In genomic region chr3:42701371-42702065, GRCh38 we compare ENCODE assay signal across 8 cellular contexts. TPM values are rescaled to one million over a fixed set of nuclear protein-coding genes. Genes with fewer than 3 reads are reported as not detected.
A peak's percentile ranks its signal among the peaks of the same experiment; 100 is the strongest.
DNase-seq lines count a peak whose midpoint lies in the region; ATAC-seq and TF ChIP-seq lines count a peak whose summit lies in the region.

No MANE protein-coding gene starts in this region.

- no peaks in the 10 kb centered on the region for H3K9me2 ChIP-seq in OCI-LY7 (ENCODE audit: insufficient read depth, low read length)

- H3K27me3 Mint-ChIP-seq in activated T-cell treated with anti-CD3 and anti-CD28 coated beads, Interleukin-2, amount 50 U/mL, for 24 hours, result peaks cover 13% of the 10 kb centered on the region
- H3K27me3 Mint-ChIP-seq in osteocyte (ENCODE audit: unreplicated experiment), result peaks cover 4% of the 10 kb centered on the region

- H3K4me2 ChIP-seq in OCI-LY7 (ENCODE audit: low read length), result no peak overlapping the region

- H3K27ac ChIP-seq in OCI-LY7 (ENCODE audit: low read depth, low read length, poor library complexity, severe bottlenecking), result no peak overlapping the region
- H3K27ac ChIP-seq in foreskin keratinocyte, result no peak overlapping the region
- no peak overlapping the region for H3K27ac ChIP-seq in upper lobe of left lung

- H3K4me1 ChIP-seq in OCI-LY7 (ENCODE audit: insufficient read depth, low read length, poor library complexity, severe bottlenecking) (no peaks in the 10 kb centered on the region), foreskin keratinocyte (no peaks in the 10 kb centered on the region), upper lobe of left lung (peaks cover 0 to 7% (median 3%) of the 10 kb centered on the region in 4 donors)

- CTCF ChIA-PET in OCI-LY7 (lab: Charles Lee; ENCODE audit: unreplicated experiment), result interaction anchor here (0.5 kb wide), 1 partner anchor 61 kb away, joined by 7 read pairs; no protein-coding TSS in a partner anchor

- TF ChIP-seq EP300 in upper lobe of left lung (IDR thresholded peaks at IDR 0.05), result no peak

- ATAC-seq in foreskin keratinocyte (peak; percentile 67), upper lobe of left lung (ENCODE audit: low FRiP score in 2 of 2) (peak; percentile 38 to 64), HG03039 (IDR thresholded peaks at IDR 0.05; ENCODE audit: unreplicated experiment) (no peak), GM19395 (IDR thresholded peaks at IDR 0.05; ENCODE audit: unreplicated experiment) (no peak)

- POLR2A ChIA-PET in OCI-LY7 (lab: Charles Lee), result no interaction called here

- H3K4me1 Mint-ChIP-seq in activated T-cell treated with anti-CD3 and anti-CD28 coated beads, Interleukin-2, amount 50 U/mL, for 24 hours (ENCODE audit: low read depth), result peaks cover 7% of the 10 kb centered on the region
- H3K4me1 Mint-ChIP-seq in osteocyte (ENCODE audit: unreplicated experiment), result no peaks in the 10 kb centered on the region

- DNase-seq in GM13977 (ENCODE audit: low spot score), result peak; percentile 79
- peak; percentile 27 for DNase-seq in OCI-LY7 (ENCODE audit: low spot score)
- peak; percentile 69 for DNase-seq in activated T-cell treated with anti-CD3 and anti-CD28 coated beads, Interleukin-2, amount 50 U/mL, for 24 hours
- no peak for DNase-seq in foreskin keratinocyte
- peak; percentile 85 for DNase-seq in osteocyte (ENCODE audit: extremely low spot score, unreplicated experiment)
- DNase-seq in upper lobe of left lung, result peak; percentile 56 to 86

- intact Hi-C loops in OCI-LY7 (cut with micrococcal nuclease; ENCODE audit: unreplicated experiment), result no loop called here

- no peaks in the 10 kb centered on the region for H3K9me3 Mint-ChIP-seq in activated T-cell treated with anti-CD3 and anti-CD28 coated beads, Interleukin-2, amount 50 U/mL, for 24 hours
- no peaks in the 10 kb centered on the region for H3K9me3 Mint-ChIP-seq in osteocyte (ENCODE audit: unreplicated experiment)

- H3K27ac Mint-ChIP-seq in activated T-cell treated with anti-CD3 and anti-CD28 coated beads, Interleukin-2, amount 50 U/mL, for 24 hours, result no peak overlapping the region
- no peak overlapping the region for H3K27ac Mint-ChIP-seq in osteocyte (ENCODE audit: unreplicated experiment)

- no peaks in the 10 kb centered on the region for H3K36me3 Mint-ChIP-seq in activated T-cell treated with anti-CD3 and anti-CD28 coated beads, Interleukin-2, amount 50 U/mL, for 24 hours (ENCODE audit: low read depth)
- no peaks in the 10 kb centered on the region for H3K36me3 Mint-ChIP-seq in osteocyte (ENCODE audit: unreplicated experiment)

- H3K27me3 ChIP-seq in foreskin keratinocyte (peaks cover 6% of the 10 kb centered on the region), upper lobe of left lung (no peaks in the 10 kb centered on the region)

- no peak for TF ChIP-seq CTCF in GM13977 (IDR thresholded peaks at IDR 0.05; ENCODE audit: extremely low read depth, insufficient read depth, missing control alignments)
- TF ChIP-seq CTCF in OCI-LY7 (conservative IDR thresholded peaks at IDR 0.05; ENCODE audit: low read length), result no peak
- peak; percentile 14 for TF ChIP-seq CTCF in foreskin keratinocyte (conservative IDR thresholded peaks at IDR 0.05)
- TF ChIP-seq CTCF in osteocyte (IDR thresholded peaks at IDR 0.05), result no peak
- TF ChIP-seq CTCF in upper lobe of left lung (IDR thresholded peaks at IDR 0.05), result no peak

- H3K4me3 ChIP-seq in OCI-LY7 (ENCODE audit: low read depth, low read length, poor library complexity, severe bottlenecking), result no peak overlapping the region
- no peak overlapping the region for H3K4me3 ChIP-seq in upper lobe of left lung

- 35 to 43% methylated on average over 11 to 14 of the region's 15 CpGs for WGBS in upper lobe of left lung, 2 donors

- H3K9me3 ChIP-seq in OCI-LY7 (ENCODE audit: low read length) (no peaks in the 10 kb centered on the region), upper lobe of left lung (no peaks in the 10 kb centered on the region)

- no peak overlapping the region for H3K4me3 Mint-ChIP-seq in activated T-cell treated with anti-CD3 and anti-CD28 coated beads, Interleukin-2, amount 50 U/mL, for 24 hours
- H3K4me3 Mint-ChIP-seq in osteocyte (ENCODE audit: unreplicated experiment), result no peak overlapping the region

- in situ Hi-C loops in GM13977 (cut with MboI; ENCODE audit: low pct_unique_long_range_greater_than_20kb, low sequenced_read_pairs, unreplicated experiment), result no loop called here

- H4K20me1 ChIP-seq in OCI-LY7 (ENCODE audit: insufficient read depth, low read length), result no peaks in the 10 kb centered on the region

- no peak for TF ChIP-seq POLR2A in upper lobe of left lung (IDR thresholded peaks at IDR 0.05)

- no TSS peak for BruUV-seq in OCI-LY7 (replicated peaks; lab: Mats Ljungman, UMichigan)

- H3K79me2 ChIP-seq in OCI-LY7 (ENCODE audit: insufficient read depth, low read depth, low read length), result no peaks in the 10 kb centered on the region

- no peak overlapping the region for H2AFZ ChIP-seq in OCI-LY7 (ENCODE audit: low read length)

- H3K36me3 ChIP-seq in OCI-LY7 (ENCODE audit: insufficient read depth, low read length) (no peaks in the 10 kb centered on the region), upper lobe of left lung (no peaks in the 10 kb centered on the region)

RNA-seq across cellular contexts. Expression of gene HHATL, which starts 1.1 kb away (rescaled TPM):
- not detected in 2 replicates for total RNA-seq in OCI-LY7 (2014; rRNA removed; shearing (Covaris generic))
- total RNA-seq in OCI-LY7 (2022), result not detected in 2 replicates
- total RNA-seq in foreskin keratinocyte, result not detected in 2 replicates
- polyA plus RNA-seq in foreskin keratinocyte, result not detected in 2 replicates
- not detected in 2 replicates for total RNA-seq in osteocyte
- total RNA-seq in upper lobe of left lung, result 1 to 10 TPM in 2 of 6 donors, under 1 TPM in 2, not detected in 2; 0.71 to 1.6 (median 0.98) TPM

RNA-seq across cellular contexts. Expression of gene KLHL40, which starts 16.2 kb away (rescaled TPM):
- total RNA-seq in OCI-LY7 (2014; rRNA removed; shearing (Covaris generic)), result not detected in 2 replicates
- total RNA-seq in OCI-LY7 (2022), result not detected in 2 replicates
- not detected in 2 replicates for total RNA-seq in foreskin keratinocyte
- polyA plus RNA-seq in foreskin keratinocyte, result not detected in 2 replicates
- total RNA-seq in osteocyte, result not detected in 2 replicates
- not detected for total RNA-seq in upper lobe of left lung

RNA-seq across cellular contexts. Expression of gene ZBTB47, which starts 48.0 kb away (rescaled TPM):
- 0.05 and 0.09 TPM in 2 replicates for total RNA-seq in OCI-LY7 (2014; rRNA removed; shearing (Covaris generic))
- total RNA-seq in OCI-LY7 (2022) (not detected in 2 replicates), foreskin keratinocyte (7.7 and 8.7 TPM in 2 replicates), osteocyte (26.7 and 29.2 TPM in 2 replicates), upper lobe of left lung (10 to 100 TPM; 25.1 to 35.8 (median 29.9) TPM)
- 5.3 and 6.1 TPM in 2 replicates for polyA plus RNA-seq in foreskin keratinocyte

Comparison
In these comparisons a context has a peak if more than half of its experiments do, and no peak if none do; other contexts are left out.
1. DNase-seq: peak in GM13977 (single experiment), OCI-LY7 (single experiment), activated T-cell treated with anti-CD3 and anti-CD28 coated beads, Interleukin-2, amount 50 U/mL, for 24 hours (single experiment), osteocyte (single experiment) and upper lobe of left lung (2 of 2); none in foreskin keratinocyte (0 of 2).
2. ATAC-seq: peak in foreskin keratinocyte (single experiment) and upper lobe of left lung (2 of 2); none in HG03039 (single experiment) and GM19395 (single experiment).